Comparison of ENCODE assay signal across 8 cellular contexts in the genomic region with DNA sequence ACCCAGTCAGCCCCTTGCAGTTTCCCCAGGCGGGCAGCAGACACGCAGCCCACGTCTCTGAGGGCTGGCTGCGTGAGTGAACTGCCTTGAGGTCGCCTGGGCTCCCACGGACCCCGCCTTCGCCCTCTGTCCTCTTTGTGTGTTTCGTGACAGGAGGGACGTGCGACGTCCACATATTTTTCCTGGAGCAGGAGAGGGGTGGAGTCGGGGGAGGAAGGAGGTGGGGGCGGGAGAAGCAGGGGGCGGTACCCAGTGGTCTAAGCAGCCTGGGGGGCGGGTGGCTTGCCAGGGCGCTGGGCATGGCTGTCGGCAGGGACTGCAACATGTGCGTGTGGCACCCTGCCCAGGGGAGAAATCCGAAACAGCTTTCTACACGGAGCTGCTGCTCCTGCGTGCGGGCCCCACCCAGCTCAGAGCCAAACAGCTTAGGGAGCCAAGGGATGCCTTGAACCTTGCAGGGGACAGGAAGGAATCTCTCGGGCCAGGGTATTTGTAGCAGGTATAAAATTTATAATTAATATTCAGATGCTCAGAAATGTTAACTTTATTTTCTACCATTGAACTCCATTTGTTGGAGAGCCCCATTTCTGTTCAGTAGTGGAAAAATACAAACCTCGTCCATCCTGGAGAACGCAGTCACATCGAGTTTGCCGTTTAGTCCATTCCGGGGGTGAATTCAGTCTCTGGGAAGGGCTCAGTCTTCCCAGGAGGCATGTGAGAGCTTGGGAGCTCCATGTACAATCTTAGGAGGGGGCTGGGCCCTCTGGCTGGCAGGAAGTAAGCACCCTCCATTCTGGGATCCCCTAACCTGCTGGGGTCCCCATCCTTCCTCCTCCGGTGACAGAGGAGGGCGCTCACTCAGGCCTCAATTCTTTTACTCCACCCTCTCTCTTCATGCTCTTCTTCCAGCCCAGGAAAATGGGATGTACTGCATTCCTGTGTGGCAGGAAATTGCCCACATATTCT.
DNase-seq lines count a peak whose midpoint lies in the region; ATAC-seq and TF ChIP-seq lines count a peak whose summit lies in the region.

No MANE protein-coding gene starts in this region.

- H2BK15ac ChIP-seq in H9 (ENCODE audit: low read depth, low read length): no peak overlapping the region

- no peak overlapping the region for H2BK5ac ChIP-seq in H9 (ENCODE audit: insufficient read length, low read length)

- H4K5ac ChIP-seq in H9 (ENCODE audit: insufficient read length, low read depth, low read length): no peak overlapping the region

- H2BK20ac ChIP-seq in H9 (ENCODE audit: low read depth, low read length, poor library complexity, severe bottlenecking): no peak overlapping the region

- no peak overlapping the region for H2BK120ac ChIP-seq in H9 (ENCODE audit: low read depth, low read length, poor library complexity, severe bottlenecking)

- H3K36me3 Mint-ChIP-seq in H9 (ENCODE audit: insufficient read depth in 1 of 3, low read depth in 3 of 3): no peaks in the 10 kb centered on the region; a peak in 2 of 7 replicates

- no peak overlapping the region for H2BK12ac ChIP-seq in H9 (ENCODE audit: insufficient read length, low read depth, low read length)

- no peak overlapping the region for H4K91ac ChIP-seq in H9 (ENCODE audit: insufficient read length, low read depth, low read length)

- H3T11ph ChIP-seq in H9 (ENCODE audit: low read length): no peak overlapping the region

- no CpG with 5 or more reads among the region's 31 CpGs for whole genome bisulfite sequencing in H9 (ENCODE audit: extremely low coverage, insufficient read length, low lambda C conversion rate)
- WGBS in esophagus, 2 donors: 6 to 7% methylated on average over 31 of the region's 31 CpGs
- 9% methylated on average over 31 of the region's 31 CpGs for WGBS in urinary bladder

- H3K23me2 ChIP-seq in H9 (ENCODE audit: insufficient read length, low read depth, low read length, poor library complexity, severe bottlenecking): no peaks in the 10 kb centered on the region

- H3K9me3 Mint-ChIP-seq in H9: no peaks in the 10 kb centered on the region; a peak in 3 of 5 replicates

- no peaks in the 10 kb centered on the region for H3K79me2 ChIP-seq in H9 (ENCODE audit: insufficient read depth, low read length)

- H3K9me3 ChIP-seq in H9 (ENCODE audit: control insufficient read depth, low read depth, low read length) (no peaks in the 10 kb centered on the region), esophagus (ENCODE audit: control insufficient read depth in 2 of 2, insufficient read depth in 1 of 2, low read depth in 1 of 2, low read length in 1 of 2) (no peaks in the 10 kb centered on the region)

- no peak for TF ChIP-seq CTCF in H9 (conservative IDR thresholded peaks at IDR 0.05)

- H3K27ac ChIP-seq in H9 (ENCODE audit: insufficient read length, low read depth, low read length) (no peak overlapping the region), esophagus (ENCODE audit: low read depth in 2 of 2, low read length in 1 of 2) (peak overlapping the region; percentile 58 to 81), urinary bladder (ENCODE audit: low read depth) (peak overlapping the region; percentile 33)

- H3K9ac ChIP-seq in H9 (ENCODE audit: extremely low read depth, insufficient read length, low read length): no peak overlapping the region

- no peak overlapping the region for H2AFZ ChIP-seq in H9 (ENCODE audit: low read length)

- H4K20me1 ChIP-seq in H9 (ENCODE audit: control insufficient read depth, insufficient read depth, insufficient read length): no peaks in the 10 kb centered on the region

- DNase-seq in AG08395 (ENCODE audit: low spot score) (peak; percentile 95), H9 (peak; percentile 51), SK-N-DZ (ENCODE audit: low spot score) (peak; percentile 33), midbrain (lab: John Stamatoyannopoulos, UW) (peak; percentile 25), SIG-M5 treated with dmso at 0.1 percent for 504 hours (lab: John Stamatoyannopoulos, UW; ENCODE audit: unreplicated experiment) (no peak)

- H2AK5ac ChIP-seq in H9 (ENCODE audit: insufficient read length, low read length): no peak overlapping the region

- no peak overlapping the region for H3K18ac ChIP-seq in H9 (ENCODE audit: insufficient read length, low read depth, low read length)

- peak overlapping the region; percentile 70 to 71 for H3K4me3 Mint-ChIP-seq in H9

- no peak overlapping the region for H3K56ac ChIP-seq in H9 (ENCODE audit: insufficient read length, low read depth, low read length)

- peaks cover 19 to 21% of the 10 kb centered on the region in 2 experiments for H3K4me1 Mint-ChIP-seq in H9

- no peak overlapping the region; a peak in 1 of 7 replicates for H3K27ac Mint-ChIP-seq in H9

- peaks cover 25% of the 10 kb centered on the region for H3K27me3 Mint-ChIP-seq in H9 (ENCODE audit: low read depth)

- no peak overlapping the region for H3K14ac ChIP-seq in H9 (ENCODE audit: insufficient read depth, low read length)

- H3K27me3 ChIP-seq in H9 (ENCODE audit: insufficient read depth, low read length) (no peaks in the 10 kb centered on the region), esophagus (ENCODE audit: control insufficient read depth in 1 of 2, insufficient read depth in 2 of 2, low read length in 2 of 2) (no peaks in the 10 kb centered on the region)

- H3K79me1 ChIP-seq in H9 (ENCODE audit: insufficient read depth, low read depth, low read length, poor library complexity, severe bottlenecking): no peaks in the 10 kb centered on the region

- H4K8ac ChIP-seq in H9 (replicated peaks; ENCODE audit: insufficient read length, low read depth, low read length): no peak overlapping the region

- H3K23ac ChIP-seq in H9 (ENCODE audit: insufficient read length, low read depth, low read length): no peak overlapping the region

- ATAC-seq in GM18907 (IDR thresholded peaks at IDR 0.05; ENCODE audit: unreplicated experiment): no peak

- H3K4ac ChIP-seq in H9 (ENCODE audit: low read depth, low read length): no peak overlapping the region

- H3K4me1 ChIP-seq in H9 (ENCODE audit: insufficient read depth, low read length) (no peaks in the 10 kb centered on the region; the same call in 1 of the 2 replicates), esophagus (ENCODE audit: control insufficient read depth in 2 of 2, insufficient read depth in 2 of 2, low read length in 1 of 2) (peaks cover 0 to 15% of the 10 kb centered on the region in 2 donors), urinary bladder (ENCODE audit: insufficient read depth) (no peaks in the 10 kb centered on the region)

- H3K4me3 ChIP-seq in esophagus (ENCODE audit: low read depth in 1 of 2, low read length in 2 of 2): peak overlapping the region; percentile 20 to 42
- peak overlapping the region; percentile 35 for H3K4me3 ChIP-seq in urinary bladder (ENCODE audit: low read depth, low read length)

- H3K36me3 ChIP-seq in esophagus (ENCODE audit: control insufficient read depth in 2 of 2, insufficient read depth in 2 of 2, low read length in 1 of 2) (no peaks in the 10 kb centered on the region), urinary bladder (ENCODE audit: insufficient read depth) (no peaks in the 10 kb centered on the region)

- peak overlapping the region; percentile 55 for H3K4me2 ChIP-seq in H9 (ENCODE audit: insufficient read depth, insufficient read length, low read length)
